Comparison of ENCODE assay signal across 8 cellular contexts in genomic region chr17:31581022-31581483, GRCh38.
DNase-seq lines count a peak whose midpoint lies in the region; ATAC-seq and TF ChIP-seq lines count a peak whose summit lies in the region.

No MANE protein-coding gene starts in this region.

- intact Hi-C loops in left ventricle myocardium inferior (cut with micrococcal nuclease): no loop called here
- intact Hi-C loops in naive thymus-derived CD4-positive, alpha-beta T cell (cut with micrococcal nuclease): no loop called here

- H3K36me3 Mint-ChIP-seq in naive thymus-derived CD4-positive, alpha-beta T cell: no peaks in the 10 kb centered on the region

- no peaks in the 10 kb centered on the region for H3K27me3 Mint-ChIP-seq in naive thymus-derived CD4-positive, alpha-beta T cell

- peaks cover 50% of the 10 kb centered on the region for H4K20me1 ChIP-seq in smooth muscle cell (ENCODE audit: low read depth)

- peak overlapping the region; percentile 88 for H3K27ac ChIP-seq in left ventricle myocardium inferior (replicated peaks)
- peak overlapping the region; percentile 90 for H3K27ac ChIP-seq in smooth muscle cell (ENCODE audit: low read depth)
- no peak overlapping the region for H3K27ac ChIP-seq in naive thymus-derived CD4-positive, alpha-beta T cell (ENCODE audit: low read depth, low read length)

- peaks cover 0 to 10% (median 0%) of the 10 kb centered on the region in 7 donors for H3K4me1 Mint-ChIP-seq in naive thymus-derived CD4-positive, alpha-beta T cell

- H3K27me3 ChIP-seq in H7 (ENCODE audit: control insufficient read depth, insufficient read depth, low read length) (no peaks in the 10 kb centered on the region), left ventricle myocardium inferior (ENCODE audit: low read depth) (no peaks in the 10 kb centered on the region), smooth muscle cell (ENCODE audit: low read depth) (no peaks in the 10 kb centered on the region)
- no peaks in the 10 kb centered on the region for H3K27me3 ChIP-seq in naive thymus-derived CD4-positive, alpha-beta T cell (ENCODE audit: control insufficient read depth in 2 of 2, insufficient read depth in 2 of 2, low read length in 2 of 2)

- H3F3A ChIP-seq in smooth muscle cell (ENCODE audit: low read depth): peaks cover 4% of the 10 kb centered on the region

- POLR2A ChIA-PET in naive thymus-derived CD4-positive, alpha-beta T cell (lab: Charles Lee): no interaction called here

- DNase-seq in H7: peak; percentile 44
- DNase-seq in amygdala (lab: John Stamatoyannopoulos, UW): peak in 50 of 56 donors; percentile 7 to 81 (median 58)
- peak; percentile 78 for DNase-seq in left ventricle myocardium inferior
- no peak for DNase-seq in smooth muscle cell (lab: John Stamatoyannopoulos, UW; ENCODE audit: unreplicated experiment)
- DNase-seq in NCI-H1417 (lab: John Stamatoyannopoulos, UW): no peak
- DNase-seq in naive thymus-derived CD4-positive, alpha-beta T cell: no peak
- no peak for DNase-seq in activated CD4-positive, CD25-positive, alpha-beta regulatory T cell treated with anti-CD3 and anti-CD28 coated beads, Interleukin-2, amount 50 U/mL, for 72 hours

- no peaks in the 10 kb centered on the region for H3K9me3 ChIP-seq in left ventricle myocardium inferior (replicated peaks)
- no peaks in the 10 kb centered on the region for H3K9me3 ChIP-seq in smooth muscle cell (replicated peaks; ENCODE audit: low read depth)
- no peaks in the 10 kb centered on the region for H3K9me3 ChIP-seq in naive thymus-derived CD4-positive, alpha-beta T cell (ENCODE audit: control insufficient read depth in 2 of 3, low read length in 3 of 3)

- H3K36me3 ChIP-seq in H7 (replicated peaks; ENCODE audit: control insufficient read depth, insufficient read depth, low read length) (no peaks in the 10 kb centered on the region), left ventricle myocardium inferior (no peaks in the 10 kb centered on the region), smooth muscle cell (ENCODE audit: low read depth) (no peaks in the 10 kb centered on the region)
- no peaks in the 10 kb centered on the region for H3K36me3 ChIP-seq in naive thymus-derived CD4-positive, alpha-beta T cell (ENCODE audit: control insufficient read depth in 2 of 3, insufficient read depth in 3 of 3, low read length in 3 of 3)

- H3K79me2 ChIP-seq in smooth muscle cell (ENCODE audit: low read depth): peaks cover 62% of the 10 kb centered on the region

- no peak overlapping the region for H2AFZ ChIP-seq in smooth muscle cell (ENCODE audit: low read depth)

- H3K4me1 ChIP-seq in left ventricle myocardium inferior (peaks cover 37% of the 10 kb centered on the region), smooth muscle cell (ENCODE audit: low read depth) (peaks cover 7% of the 10 kb centered on the region)
- no peaks in the 10 kb centered on the region for H3K4me1 ChIP-seq in naive thymus-derived CD4-positive, alpha-beta T cell (ENCODE audit: control insufficient read depth in 2 of 2, insufficient read depth in 2 of 2, low read length in 2 of 2)

- H3K27ac Mint-ChIP-seq in naive thymus-derived CD4-positive, alpha-beta T cell: no peak overlapping the region

- H3K4me2 ChIP-seq in smooth muscle cell: peak overlapping the region; percentile 38

- H3K9me3 Mint-ChIP-seq in naive thymus-derived CD4-positive, alpha-beta T cell: no peaks in the 10 kb centered on the region

- H3K9ac ChIP-seq in smooth muscle cell (ENCODE audit: low read depth): peak overlapping the region; percentile 55

- H3K4me3 ChIP-seq in H7 (ENCODE audit: insufficient read depth, low read depth, low read length) (no peak overlapping the region), left ventricle myocardium inferior (peak overlapping the region; percentile 48), smooth muscle cell (no peak overlapping the region)
- no peak overlapping the region for H3K4me3 ChIP-seq in naive thymus-derived CD4-positive, alpha-beta T cell (ENCODE audit: low read length)

- TF ChIP-seq CTCF in left ventricle myocardium inferior (IDR thresholded peaks at IDR 0.05; ENCODE audit: borderline replicate concordance): no peak
- no peak for TF ChIP-seq CTCF in smooth muscle cell (IDR thresholded peaks at IDR 0.05; ENCODE audit: borderline replicate concordance, insufficient read depth, poor library complexity, severe bottlenecking)

- H3K4me3 Mint-ChIP-seq in naive thymus-derived CD4-positive, alpha-beta T cell: no peak overlapping the region

- CTCF ChIA-PET in naive thymus-derived CD4-positive, alpha-beta T cell (lab: Charles Lee): no interaction called here

- no peak for ATAC-seq in naive thymus-derived CD4-positive, alpha-beta T cell
- ATAC-seq in HG02759 (IDR thresholded peaks at IDR 0.05; ENCODE audit: unreplicated experiment): no peak

- 80% methylated on average over 13 of the region's 13 CpGs for WGBS in smooth muscle cell (ENCODE audit: low lambda C conversion rate)

Comparison
In these comparisons a context has a peak if more than half of its experiments do, and no peak if none do; other contexts are left out.
1. DNase-seq: peak in H7 (single experiment), amygdala (50 of 56) and left ventricle myocardium inferior (single experiment); none in smooth muscle cell (single experiment), NCI-H1417 (0 of 3), naive thymus-derived CD4-positive, alpha-beta T cell (0 of 9) and activated CD4-positive, CD25-positive, alpha-beta regulatory T cell treated with anti-CD3 and anti-CD28 coated beads, Interleukin-2, amount 50 U/mL, for 72 hours (single experiment).